1 cellular context compared by ENCODE assay signal in genomic region chr7:130888468-130888867, GRCh38.
TF ChIP-seq lines count a peak whose summit lies in the region.

No MANE protein-coding gene starts in this region.

TF ChIP-seq in IMR-90, 13 proteins besides CTCF, POLR2A, EP300 and RAD21 (continued from another document):
- TF ChIP-seq, protein P1, sequence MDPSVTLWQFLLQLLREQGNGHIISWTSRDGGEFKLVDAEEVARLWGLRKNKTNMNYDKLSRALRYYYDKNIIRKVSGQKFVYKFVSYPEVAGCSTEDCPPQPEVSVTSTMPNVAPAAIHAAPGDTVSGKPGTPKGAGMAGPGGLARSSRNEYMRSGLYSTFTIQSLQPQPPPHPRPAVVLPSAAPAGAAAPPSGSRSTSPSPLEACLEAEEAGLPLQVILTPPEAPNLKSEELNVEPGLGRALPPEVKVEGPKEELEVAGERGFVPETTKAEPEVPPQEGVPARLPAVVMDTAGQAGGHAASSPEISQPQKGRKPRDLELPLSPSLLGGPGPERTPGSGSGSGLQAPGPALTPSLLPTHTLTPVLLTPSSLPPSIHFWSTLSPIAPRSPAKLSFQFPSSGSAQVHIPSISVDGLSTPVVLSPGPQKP (IDR thresholded peaks at IDR 0.05; ENCODE audit: borderline replicate concordance, low read depth, low read length) = no peak
- TF ChIP-seq MAFK (IDR thresholded peaks at IDR 0.05; ENCODE audit: low read depth, low read length) (no peak), BHLHE40 (IDR thresholded peaks at IDR 0.05; ENCODE audit: low read depth, low read length) (no peak), CEBPB (IDR thresholded peaks at IDR 0.05; ENCODE audit: low read depth, low read length) (no peak), MXI1 (IDR thresholded peaks at IDR 0.05; ENCODE audit: borderline replicate concordance, low read depth, low read length) (no peak), SMC3 (IDR thresholded peaks at IDR 0.05; ENCODE audit: low read depth, low read length) (no peak)
